ENCODE assay signal across 28 cellular contexts in genomic region chr4:56931924-56932323, GRCh38.
"Had no signal": no experiment of that assay in that cellular context is flagged by ENCODE, and none has a peak within 500 bp of the region (broad histone marks: within the 10 kb centered on the region; RNA-seq: fewer than 3 reads in every experiment).

No MANE protein-coding gene starts in this region.

- H3K27ac ChIP-seq: pancreas, prostate gland, sigmoid colon, vagina had no signal

- ATAC-seq: esophagus mucosa; left cardiac atrium; left ventricle myocardium superior; pancreas; stimulated activated effector memory CD8-positive, alpha-beta T cell treated with anti-CD3 and anti-CD28 coated beads, Interleukin-12 subunit alpha, Interleukin-12 subunit beta, amount 100 ng/mL, for 72 hours; stimulated activated naive CD8-positive, alpha-beta T cell treated with anti-CD3 and anti-CD28 coated beads, Interleukin-15, amount 100 ng/mL, for 72 hours had no signal

- H3K9me3 Mint-ChIP-seq: activated naive CD4-positive, alpha-beta T cell treated with anti-CD3 and anti-CD28 coated beads, Interleukin-2, amount 10 ng/mL, durations not matched to agents 7 days and 5 days; central memory CD8-positive, alpha-beta T cell; dendritic cell treated with granulocyte-macrophage colony-stimulating factor and Interleukin-4, amounts not matched to agents 40 ng/mL and 50 ng/mL, for 4 days; endodermal cell; naive B cell; neural crest cell; stimulated activated effector memory CD8-positive, alpha-beta T cell treated with anti-CD3 and anti-CD28 coated beads, Interleukin-12 subunit alpha, Interleukin-12 subunit beta, amount 100 ng/mL, for 72 hours; stimulated activated naive CD8-positive, alpha-beta T cell treated with anti-CD3 and anti-CD28 coated beads, Interleukin-15, amount 100 ng/mL, for 72 hours; type B pancreatic cell had no signal

- H3K4me1 ChIP-seq: pancreas, prostate gland, sigmoid colon had no signal

- H3K27me3 Mint-ChIP-seq: activated naive CD4-positive, alpha-beta T cell treated with anti-CD3 and anti-CD28 coated beads, Interleukin-2, amount 10 ng/mL, durations not matched to agents 7 days and 5 days; central memory CD8-positive, alpha-beta T cell; dendritic cell treated with granulocyte-macrophage colony-stimulating factor and Interleukin-4, amounts not matched to agents 40 ng/mL and 50 ng/mL, for 4 days; naive B cell; stimulated activated naive CD8-positive, alpha-beta T cell treated with anti-CD3 and anti-CD28 coated beads, Interleukin-15, amount 100 ng/mL, for 72 hours; type B pancreatic cell had no signal

- H3K4me3 ChIP-seq: pancreas, prostate gland, sigmoid colon, vagina had no signal

- H3K4me1 Mint-ChIP-seq: endodermal cell, neural crest cell had no signal

- DNase-seq: activated CD4-positive, alpha-beta T cell treated with anti-CD3 and anti-CD28 coated beads for 48 hours; activated CD4-positive, alpha-beta T cell treated with anti-CD3 and anti-CD28 coated beads, Interleukin-2, amount 50 U/mL, for 48 hours; activated effector memory CD4-positive, alpha-beta T cell treated with anti-CD3 and anti-CD28 coated beads, Interleukin-2, amount 50 U/mL, for 16 hours; activated naive CD4-positive, alpha-beta T cell treated with anti-CD3 and anti-CD28 coated beads, Interleukin-2, amount 10 ng/mL, durations not matched to agents 7 days and 5 days; endodermal cell; foreskin fibroblast; head of caudate nucleus; hippocampal formation; left cardiac atrium; left ventricle myocardium superior; naive B cell; nucleus accumbens; pancreas; retina; sigmoid colon; small intestine; stimulated activated CD4-positive, alpha-beta T cell treated with anti-CD3 and anti-CD28 coated beads, Interleukin-4, amount 100 ng/mL, for 24 hours; stimulated activated naive CD8-positive, alpha-beta T cell treated with anti-CD3 and anti-CD28 coated beads, Interleukin-15, amount 100 ng/mL, for 72 hours; substantia nigra had no signal

- H3K27ac Mint-ChIP-seq: dendritic cell treated with granulocyte-macrophage colony-stimulating factor and Interleukin-4, amounts not matched to agents 40 ng/mL and 50 ng/mL, for 4 days; endodermal cell; mesothelial cell of epicardium; stimulated activated effector memory CD8-positive, alpha-beta T cell treated with anti-CD3 and anti-CD28 coated beads, Interleukin-12 subunit alpha, Interleukin-12 subunit beta, amount 100 ng/mL, for 72 hours; stimulated activated naive CD8-positive, alpha-beta T cell treated with anti-CD3 and anti-CD28 coated beads, Interleukin-15, amount 100 ng/mL, for 72 hours; type B pancreatic cell had no signal

- H3K4me3 Mint-ChIP-seq: activated naive CD4-positive, alpha-beta T cell treated with anti-CD3 and anti-CD28 coated beads, Interleukin-2, amount 10 ng/mL, durations not matched to agents 7 days and 5 days; central memory CD8-positive, alpha-beta T cell; dendritic cell treated with granulocyte-macrophage colony-stimulating factor and Interleukin-4, amounts not matched to agents 40 ng/mL and 50 ng/mL, for 4 days; endodermal cell; mesothelial cell of epicardium; naive B cell; neural crest cell; stimulated activated effector memory CD8-positive, alpha-beta T cell treated with anti-CD3 and anti-CD28 coated beads, Interleukin-12 subunit alpha, Interleukin-12 subunit beta, amount 100 ng/mL, for 72 hours; stimulated activated naive CD8-positive, alpha-beta T cell treated with anti-CD3 and anti-CD28 coated beads, Interleukin-15, amount 100 ng/mL, for 72 hours; type B pancreatic cell had no signal

- H3K36me3 ChIP-seq: prostate gland had no signal

- H3K9me3 ChIP-seq: pancreas, prostate gland, sigmoid colon, vagina had no signal
